In the genomic region with DNA sequence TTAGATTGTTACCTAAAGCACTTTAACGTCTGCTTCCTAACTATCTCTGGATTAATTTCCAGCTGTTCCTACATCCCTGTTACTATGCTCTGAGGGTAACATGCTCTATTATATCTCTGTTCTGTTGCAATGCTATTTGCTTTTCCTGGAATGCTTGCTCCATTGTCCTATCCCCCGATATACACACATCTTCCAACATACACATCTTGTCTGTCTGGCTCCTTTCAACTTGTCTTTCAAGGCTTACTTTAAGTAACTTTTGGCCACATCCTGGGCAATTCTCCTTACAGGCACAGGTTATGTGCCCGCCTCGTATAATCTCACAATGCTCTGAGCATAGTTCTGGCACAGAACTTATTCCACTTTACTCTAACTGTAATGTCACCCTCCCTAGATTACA, we compare ENCODE assay signal across 24 cellular contexts.
DNase-seq lines count a peak whose midpoint lies in the region; ATAC-seq, FAIRE-seq and TF ChIP-seq lines count a peak whose summit lies in the region.
"Had no signal": no experiment of that assay in that cellular context is flagged by ENCODE, and none has a peak within 500 bp of the region (broad histone marks: within the 10 kb centered on the region; RNA-seq: fewer than 3 reads in every experiment).

No MANE protein-coding gene starts in this region.

- POLR2A ChIA-PET in HepG2 (lab: Yijun Ruan, JAX): no interaction called here

- WGBS in HepG2 (ENCODE audit: low lambda C conversion rate): 92% methylated on average over 4 of the region's 4 CpGs
- 59% methylated on average over 4 of the region's 4 CpGs for WGBS in right lobe of liver (ENCODE audit: insufficient coverage, low coverage, low lambda C conversion rate, missing lambda C conversion rate)

- TF ChIP-seq CTCF in HepG2 (CRISPR knock-in tag; IDR thresholded peaks at IDR 0.05) (no peak), right lobe of liver (IDR thresholded peaks at IDR 0.05) (no peak), fibroblast of pulmonary artery (IDR thresholded peaks at IDR 0.05; ENCODE audit: low read length, missing control alignments) (no peak)

- peaks cover 10% of the 10 kb centered on the region for H4K20me1 ChIP-seq in HepG2 (ENCODE audit: insufficient read depth, low read length)

- H3K9ac ChIP-seq in HepG2 (ENCODE audit: insufficient read depth, low read depth, low read length): no peak overlapping the region
- H3K9ac ChIP-seq: parathyroid adenoma had no signal

- CTCF ChIA-PET in HepG2 (lab: Yijun Ruan, JAX; ENCODE audit: low intra/inter-chr PET ratio, low total read pairs): no interaction called here

- no peak overlapping the region for H3K4me2 ChIP-seq in HepG2 (ENCODE audit: low read depth, low read length)

- H3K4me3 ChIP-seq in HepG2 (replicated peaks in 1 of 3; ENCODE audit: insufficient read depth in 1 of 3, low read depth in 2 of 3, low read length in 3 of 3) (no peak overlapping the region), right lobe of liver (no peak overlapping the region), fibroblast of pulmonary artery (replicated peaks; ENCODE audit: low read depth, low read length) (no peak overlapping the region)
- H3K4me3 ChIP-seq: lung, sigmoid colon, tibial artery had no signal

- TF ChIP-seq POLR2A in HepG2 (IDR thresholded peaks at IDR 0.05; ENCODE audit: insufficient read depth in 1 of 2, low read depth in 2 of 2, low read length in 2 of 2) (no peak), right lobe of liver (IDR thresholded peaks at IDR 0.05) (no peak)

- BruUV-seq in HepG2 (replicated peaks; lab: Mats Ljungman, UMichigan): no TSS peak

- no peak for FAIRE-seq in HepG2 (lab: Jason Lieb, UNC)
- FAIRE-seq in RCC 7860 (lab: Jason Lieb, UNC): no peak
- peak; percentile 81 for FAIRE-seq in urothelium cell line (lab: Jason Lieb, UNC)
- FAIRE-seq: islet of Langerhans had no signal

- H2AFZ ChIP-seq in HepG2 (ENCODE audit: low read length): no peak overlapping the region
- H2AFZ ChIP-seq: parathyroid adenoma had no signal

- H3K9me3 ChIP-seq in HepG2 (ENCODE audit: low read length) (no peaks in the 10 kb centered on the region), right lobe of liver (no peaks in the 10 kb centered on the region)
- H3K9me3 ChIP-seq: sigmoid colon, tibial artery had no signal

- H3K27me3 ChIP-seq in HepG2 (ENCODE audit: control insufficient read depth in 1 of 2, insufficient read depth in 2 of 2, low read length in 2 of 2): no peaks in the 10 kb centered on the region
- H3K27me3 ChIP-seq in right lobe of liver: no peaks in the 10 kb centered on the region
- H3K27me3 ChIP-seq: sigmoid colon, tibial artery had no signal

- no peak for TF ChIP-seq RAD21 in HepG2 (CRISPR knock-in tag; IDR thresholded peaks at IDR 0.05)

- H3K4me1 ChIP-seq in HepG2 (ENCODE audit: insufficient read depth, low read length) (peaks cover 42% of the 10 kb centered on the region), right lobe of liver (peaks cover 0 to 19% (median 0%) of the 10 kb centered on the region in 4 donors)
- H3K4me1 ChIP-seq: parathyroid adenoma had no signal

- DNase-seq in HepG2 (ENCODE audit: low spot score) (no peak), right lobe of liver (no peak), RCC 7860 (ENCODE audit: low spot score) (peak; percentile 2), fibroblast of pulmonary artery (ENCODE audit: low read depth) (peak; percentile 55), urothelium cell line (ENCODE audit: low spot score) (no peak), middle frontal gyrus (ENCODE audit: extremely low spot score, low spot score) (no peak), OCI-M2 (lab: John Stamatoyannopoulos, UW; ENCODE audit: unreplicated experiment) (no peak)
- no peak for DNase-seq in activated CD4-positive, alpha-beta T cell treated with anti-CD3 and anti-CD28 coated beads for 4 hours
- DNase-seq: activated CD4-positive, alpha-beta T cell treated with anti-CD3 and anti-CD28 coated beads, Interleukin-2, amount 50 U/mL, for 48 hours; activated T-cell treated with anti-CD3 and anti-CD28 coated beads, Interleukin-2, amount 50 U/mL, for 1 hour; CD8-positive, alpha-beta memory T cell; cerebellar nuclear complex; effector memory CD8-positive, alpha-beta T cell; hippocampal formation; naive thymus-derived CD4-positive, alpha-beta T cell; NCI-H2029; NCI-H345; sigmoid colon; stimulated activated CD4-positive, alpha-beta T cell treated with anti-CD3 and anti-CD28 coated beads, Interleukin-1b, Interleukin-23, amount 100 ng/mL, for 48 hours; stimulated activated naive CD4-positive, alpha-beta T cell treated with Interleukin-2 at 50 U/mL for 16 hours; tibial artery had no signal

- intact Hi-C loops in HepG2 (cut with micrococcal nuclease; ENCODE audit: unreplicated experiment) (no loop called here), right lobe of liver (cut with DNase I) (no loop called here)

- peaks cover 85% of the 10 kb centered on the region for H3K79me2 ChIP-seq in HepG2 (ENCODE audit: insufficient read depth, low read length)

- H3K36me3 ChIP-seq in HepG2 (replicated peaks in 1 of 2; ENCODE audit: control insufficient read depth in 1 of 2, insufficient read depth in 2 of 2, low read length in 2 of 2) (peaks cover 2 to 27% of the 10 kb centered on the region in 2 experiments), right lobe of liver (no peaks in the 10 kb centered on the region)
- H3K36me3 ChIP-seq: sigmoid colon, tibial artery had no signal

- TF ChIP-seq EP300 in HepG2 (IDR thresholded peaks at IDR 0.05; ENCODE audit: low read depth in 2 of 2, low read length in 2 of 2) (no peak), HepG2 (CRISPR knock-in tag; IDR thresholded peaks at IDR 0.05; ENCODE audit: borderline replicate concordance) (no peak)

- ATAC-seq in HepG2: peak; percentile 59
- no peak for ATAC-seq in right lobe of liver
- ATAC-seq: effector memory CD8-positive, alpha-beta T cell; naive thymus-derived CD4-positive, alpha-beta T cell had no signal

- in situ Hi-C loops in HepG2 (cut with HindIII; ENCODE audit: extremely low pct_ligation_motif_present, low pct_unique_long_range_greater_than_20kb): no loop called here

- no peak overlapping the region for H3K27ac ChIP-seq in HepG2 (ENCODE audit: extremely low read length, insufficient read depth, low read length)
- H3K27ac ChIP-seq in right lobe of liver: no peak overlapping the region
- H3K27ac ChIP-seq: parathyroid adenoma, sigmoid colon, tibial artery had no signal

TF ChIP-seq in HepG2, 621 proteins besides CTCF, POLR2A, EP300 and RAD21:
- 0 out of 2 replicates have a peak, but pooled peaks have one; percentile 14 for TF ChIP-seq FOXA3 (CRISPR knock-in tag; IDR thresholded peaks at IDR 0.05)
- peak; percentile 99 for TF ChIP-seq BCL6 (CRISPR knock-in tag; IDR thresholded peaks at IDR 0.05)
- TF ChIP-seq AGO1 (IDR thresholded peaks at IDR 0.05; ENCODE audit: low read depth, low read length, poor library complexity, severe bottlenecking): no peak
- TF ChIP-seq CEBPB (IDR thresholded peaks at IDR 0.05; ENCODE audit: borderline replicate concordance, low read depth, low read length): 0 out of 2 replicates have a peak, but pooled peaks have one; percentile 12
- TF ChIP-seq CEBPG (CRISPR knock-in tag; IDR thresholded peaks at IDR 0.05): peak; percentile 8; the same call in 1 of the 2 replicates
- no peak for TF ChIP-seq FOXA1 (IDR thresholded peaks at IDR 0.05)
- peak; percentile 41; the same call in 1 of the 2 replicates for TF ChIP-seq FOXA1 (CRISPR knock-in tag; IDR thresholded peaks at IDR 0.05)
- TF ChIP-seq, protein P1, sequence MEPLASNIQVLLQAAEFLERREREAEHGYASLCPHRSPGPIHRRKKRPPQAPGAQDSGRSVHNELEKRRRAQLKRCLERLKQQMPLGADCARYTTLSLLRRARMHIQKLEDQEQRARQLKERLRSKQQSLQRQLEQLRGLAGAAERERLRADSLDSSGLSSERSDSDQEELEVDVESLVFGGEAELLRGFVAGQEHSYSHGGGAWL (CRISPR knock-in tag; IDR thresholded peaks at IDR 0.05): no peak
- TF ChIP-seq, protein P2, sequence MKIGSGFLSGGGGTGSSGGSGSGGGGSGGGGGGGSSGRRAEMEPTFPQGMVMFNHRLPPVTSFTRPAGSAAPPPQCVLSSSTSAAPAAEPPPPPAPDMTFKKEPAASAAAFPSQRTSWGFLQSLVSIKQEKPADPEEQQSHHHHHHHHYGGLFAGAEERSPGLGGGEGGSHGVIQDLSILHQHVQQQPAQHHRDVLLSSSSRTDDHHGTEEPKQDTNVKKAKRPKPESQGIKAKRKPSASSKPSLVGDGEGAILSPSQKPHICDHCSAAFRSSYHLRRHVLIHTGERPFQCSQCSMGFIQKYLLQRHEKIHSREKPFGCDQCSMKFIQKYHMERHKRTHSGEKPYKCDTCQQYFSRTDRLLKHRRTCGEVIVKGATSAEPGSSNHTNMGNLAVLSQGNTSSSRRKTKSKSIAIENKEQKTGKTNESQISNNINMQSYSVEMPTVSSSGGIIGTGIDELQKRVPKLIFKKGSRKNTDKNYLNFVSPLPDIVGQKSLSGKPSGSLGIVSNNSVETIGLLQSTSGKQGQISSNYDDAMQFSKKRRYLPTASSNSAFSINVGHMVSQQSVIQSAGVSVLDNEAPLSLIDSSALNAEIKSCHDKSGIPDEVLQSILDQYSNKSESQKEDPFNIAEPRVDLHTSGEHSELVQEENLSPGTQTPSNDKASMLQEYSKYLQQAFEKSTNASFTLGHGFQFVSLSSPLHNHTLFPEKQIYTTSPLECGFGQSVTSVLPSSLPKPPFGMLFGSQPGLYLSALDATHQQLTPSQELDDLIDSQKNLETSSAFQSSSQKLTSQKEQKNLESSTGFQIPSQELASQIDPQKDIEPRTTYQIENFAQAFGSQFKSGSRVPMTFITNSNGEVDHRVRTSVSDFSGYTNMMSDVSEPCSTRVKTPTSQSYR (CRISPR knock-in tag; IDR thresholded peaks at IDR 0.05; ENCODE audit: borderline replicate concordance): peak; percentile 26; the same call in 1 of the 2 replicates
- no peak for TF ChIP-seq SOX6 (IDR thresholded peaks at IDR 0.05)
- TF ChIP-seq SOX6 (CRISPR knock-in tag; IDR thresholded peaks at IDR 0.05): peak; percentile 53
- TF ChIP-seq SOX13 (IDR thresholded peaks at IDR 0.05): no peak
- peak in 1 of 2 experiments; percentile 82; a peak in 2 of 4 replicates for TF ChIP-seq SOX13 (CRISPR knock-in tag; conservative IDR thresholded peaks at IDR 0.05 in 1 of 2, IDR thresholded peaks at IDR 0.05 in 1 of 2)
- no peak for TF ChIP-seq ARNT2 (CRISPR knock-in tag; IDR thresholded peaks at IDR 0.05; ENCODE audit: low read depth)

Comparison
In these comparisons a context has a peak if more than half of its experiments do, and no peak if none do; other contexts are left out.
1. DNase-seq: peak in RCC 7860 (single experiment) and fibroblast of pulmonary artery (single experiment); none in HepG2 (single experiment), right lobe of liver (0 of 3), urothelium cell line (single experiment), middle frontal gyrus (single experiment), OCI-M2 (single experiment) and activated CD4-positive, alpha-beta T cell treated with anti-CD3 and anti-CD28 coated beads for 4 hours (0 of 2).